17 cellular contexts compared by ENCODE assay signal in the genomic region with DNA sequence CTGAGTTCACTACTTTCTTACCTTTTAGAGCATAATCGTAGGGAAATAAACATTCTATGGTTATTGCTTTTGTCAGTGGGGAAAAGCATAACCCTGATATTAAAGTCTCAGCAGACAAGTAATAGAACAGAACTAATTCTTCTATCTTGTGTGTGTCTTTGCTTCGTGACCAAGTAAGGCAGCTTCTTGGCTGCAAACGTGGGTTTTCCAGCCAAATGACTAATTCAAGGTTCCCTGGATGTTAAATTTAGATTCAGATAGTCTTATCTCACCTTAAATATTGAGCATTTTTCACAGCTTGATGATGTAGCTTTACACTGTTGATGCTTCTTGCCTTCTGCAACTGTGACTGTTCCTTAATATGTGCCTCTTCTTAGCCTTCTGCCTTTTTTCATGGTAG.
DNase-seq lines count a peak whose midpoint lies in the region; ATAC-seq, FAIRE-seq and TF ChIP-seq lines count a peak whose summit lies in the region.
"Had no signal": no experiment of that assay in that cellular context is flagged by ENCODE, and none has a peak within 500 bp of the region (broad histone marks: within the 10 kb centered on the region; RNA-seq: fewer than 3 reads in every experiment).

No MANE protein-coding gene starts in this region.

- no peak for TF ChIP-seq POLR2A in testis (IDR thresholded peaks at IDR 0.05)

- no peak for FAIRE-seq in bronchial epithelial cell (lab: Jason Lieb, UNC)
- FAIRE-seq: urothelium cell line had no signal

- H3K27me3 Mint-ChIP-seq in immature natural killer cell (ENCODE audit: low read depth in 3 of 3) = peaks cover 0 to 2% (median 0%) of the 10 kb centered on the region in 3 donors
- no peaks in the 10 kb centered on the region for H3K27me3 Mint-ChIP-seq in activated CD8-positive, alpha-beta T cell treated with anti-CD3 and anti-CD28 coated beads, Interleukin-2, amount 10 ng/mL, durations not matched to agents 7 days and 5 days (ENCODE audit: low read depth)
- H3K27me3 Mint-ChIP-seq: CD4-positive, CD25-positive, alpha-beta regulatory T cell had no signal

- no TSS peak for BruUV-seq in A673 (replicated peaks; lab: Mats Ljungman, UMichigan)

- H3K9me3 Mint-ChIP-seq in immature natural killer cell = no peaks in the 10 kb centered on the region
- no peaks in the 10 kb centered on the region for H3K9me3 Mint-ChIP-seq in activated CD8-positive, alpha-beta T cell treated with anti-CD3 and anti-CD28 coated beads, Interleukin-2, amount 10 ng/mL, durations not matched to agents 7 days and 5 days (ENCODE audit: insufficient read depth)
- H3K9me3 Mint-ChIP-seq: activated naive CD4-positive, alpha-beta T cell treated with anti-CD3 and anti-CD28 coated beads, Interleukin-2, amount 50 U/mL, for 72 hours; CD4-positive, CD25-positive, alpha-beta regulatory T cell; T-helper 1 cell treated with Interleukin-12 subunit alpha and Interleukin-12 subunit beta and Interleukin-4 antibody, amounts not matched to agents 30 μg/mL and 1 μg/mL, for 36 hours had no signal

- H3K36me3 Mint-ChIP-seq in immature natural killer cell = peaks cover 11 to 17% (median 16%) of the 10 kb centered on the region in 3 donors
- H3K36me3 Mint-ChIP-seq in activated CD8-positive, alpha-beta T cell treated with anti-CD3 and anti-CD28 coated beads, Interleukin-2, amount 10 ng/mL, durations not matched to agents 7 days and 5 days (ENCODE audit: low read depth) = peaks cover 5% of the 10 kb centered on the region
- H3K36me3 Mint-ChIP-seq: activated naive CD4-positive, alpha-beta T cell treated with anti-CD3 and anti-CD28 coated beads, Interleukin-2, amount 50 U/mL, for 72 hours had no signal

- H3K4me3 ChIP-seq in bronchial epithelial cell (ENCODE audit: low read depth, low read length) = no peak overlapping the region
- H3K4me3 ChIP-seq in testis = no peak overlapping the region
- no peak overlapping the region for H3K4me3 ChIP-seq in A673 (ENCODE audit: low read depth, low read length, poor library complexity, severe bottlenecking)
- H3K4me3 ChIP-seq: dorsolateral prefrontal cortex had no signal

- peaks cover 33 to 49% of the 10 kb centered on the region in 2 donors for H3K4me1 Mint-ChIP-seq in immature natural killer cell
- peaks cover 8% of the 10 kb centered on the region for H3K4me1 Mint-ChIP-seq in activated CD8-positive, alpha-beta T cell treated with anti-CD3 and anti-CD28 coated beads, Interleukin-2, amount 10 ng/mL, durations not matched to agents 7 days and 5 days (ENCODE audit: low read depth)

- H3K27me3 ChIP-seq in bronchial epithelial cell (ENCODE audit: control insufficient read depth, insufficient read depth, low read length) = no peaks in the 10 kb centered on the region
- no peaks in the 10 kb centered on the region for H3K27me3 ChIP-seq in testis
- no peaks in the 10 kb centered on the region for H3K27me3 ChIP-seq in A673 (replicated peaks; ENCODE audit: insufficient read depth, low read depth, low read length, poor library complexity)
- H3K27me3 ChIP-seq: dorsolateral prefrontal cortex had no signal

- TF ChIP-seq CTCF in bronchial epithelial cell (IDR thresholded peaks at IDR 0.05; ENCODE audit: insufficient read depth, low read length, severe bottlenecking) = no peak
- TF ChIP-seq CTCF in testis (IDR thresholded peaks at IDR 0.05) = no peak
- TF ChIP-seq CTCF in A673 (conservative IDR thresholded peaks at IDR 0.05; ENCODE audit: low read depth, low read length) = no peak

- peak overlapping the region in 5 of 6 donors; percentile 13 to 74 (median 35) for H3K27ac Mint-ChIP-seq in immature natural killer cell
- no peak overlapping the region for H3K27ac Mint-ChIP-seq in activated CD8-positive, alpha-beta T cell treated with anti-CD3 and anti-CD28 coated beads, Interleukin-2, amount 10 ng/mL, durations not matched to agents 7 days and 5 days
- H3K27ac Mint-ChIP-seq: activated naive CD4-positive, alpha-beta T cell treated with anti-CD3 and anti-CD28 coated beads, Interleukin-2, amount 50 U/mL, for 72 hours; T-helper 1 cell treated with Interleukin-12 subunit alpha and Interleukin-12 subunit beta and Interleukin-4 antibody, amounts not matched to agents 30 μg/mL and 1 μg/mL, for 36 hours had no signal

- WGBS in testis, 2 donors = 39 to 40% methylated on average over 3 of the region's 3 CpGs

- DNase-seq in M059J (ENCODE audit: low read depth) = peak; percentile 30
- peak; percentile 16 for DNase-seq in bronchial epithelial cell (ENCODE audit: low read depth)
- no peak for DNase-seq in immature natural killer cell
- peak; percentile 68 for DNase-seq in testis
- no peak for DNase-seq in A673 (ENCODE audit: low spot score)
- DNase-seq in activated CD8-positive, alpha-beta T cell treated with anti-CD3 and anti-CD28 coated beads, Interleukin-2, amount 10 ng/mL, durations not matched to agents 7 days and 5 days = no peak
- DNase-seq: midbrain; NCI-H1436; NCI-H510A treated with DMSO at 0.1 percent for 48 hours; posterior cingulate gyrus; stimulated activated CD4-positive, alpha-beta T cell treated with anti-CD3 and anti-CD28 coated beads, Interleukin-2, amount 100 ng/mL, for 24 hours had no signal

- peaks cover 25% of the 10 kb centered on the region for H3K4me1 ChIP-seq in testis
- H3K4me1 ChIP-seq in A673 (ENCODE audit: insufficient read depth, low read length, poor library complexity, severe bottlenecking) = peaks cover 4% of the 10 kb centered on the region

- H3K27ac ChIP-seq in testis (peak overlapping the region; percentile 13 to 60), A673 (ENCODE audit: low read depth, low read length, poor library complexity, severe bottlenecking) (no peak overlapping the region)

- H3K9me3 ChIP-seq in testis (no peaks in the 10 kb centered on the region), A673 (ENCODE audit: low read depth, low read length, poor library complexity, severe bottlenecking) (no peaks in the 10 kb centered on the region)

- CTCF ChIA-PET in A673 (lab: Charles Lee) = no interaction called here
- CTCF ChIA-PET in activated CD8-positive, alpha-beta T cell treated with anti-CD3 and anti-CD28 coated beads, Interleukin-2, amount 10 ng/mL, durations not matched to agents 7 days and 5 days (lab: Charles Lee) = no interaction called here

- intact Hi-C loops in testis (cut with DNase I; ENCODE audit: low total_unique reads) (no loop called here), A673 (cut with micrococcal nuclease; ENCODE audit: unreplicated experiment) (no loop called here)

- H3K4me3 Mint-ChIP-seq in immature natural killer cell = peak overlapping the region in 3 of 5 donors; percentile 28 to 50 (median 46)
- no peak overlapping the region for H3K4me3 Mint-ChIP-seq in activated CD8-positive, alpha-beta T cell treated with anti-CD3 and anti-CD28 coated beads, Interleukin-2, amount 10 ng/mL, durations not matched to agents 7 days and 5 days
- H3K4me3 Mint-ChIP-seq: CD4-positive, CD25-positive, alpha-beta regulatory T cell; T-helper 1 cell treated with Interleukin-12 subunit alpha and Interleukin-12 subunit beta and Interleukin-4 antibody, amounts not matched to agents 30 μg/mL and 1 μg/mL, for 36 hours had no signal

- POLR2A ChIA-PET in A673 (lab: Charles Lee; ENCODE audit: low non-redundant PET) = no interaction called here
- POLR2A ChIA-PET in activated CD8-positive, alpha-beta T cell treated with anti-CD3 and anti-CD28 coated beads, Interleukin-2, amount 10 ng/mL, durations not matched to agents 7 days and 5 days (lab: Charles Lee) = no interaction called here

- ATAC-seq in HG03139 (IDR thresholded peaks at IDR 0.05; ENCODE audit: unreplicated experiment) = no peak
- ATAC-seq in activated CD8-positive, alpha-beta T cell treated with anti-CD3 and anti-CD28 coated beads, Interleukin-2, amount 10 ng/mL, durations not matched to agents 7 days and 5 days = no peak
- ATAC-seq: activated naive CD4-positive, alpha-beta T cell treated with anti-CD3 and anti-CD28 coated beads, Interleukin-2, amount 50 U/mL, for 72 hours had no signal

- no peaks in the 10 kb centered on the region for H3K36me3 ChIP-seq in bronchial epithelial cell (ENCODE audit: control insufficient read depth, insufficient read depth, low read length)
- H3K36me3 ChIP-seq in testis (ENCODE audit: low read depth, missing control alignments) = no peaks in the 10 kb centered on the region
- no peaks in the 10 kb centered on the region for H3K36me3 ChIP-seq in A673 (ENCODE audit: insufficient read depth, low read length, poor library complexity, severe bottlenecking)

Comparison
In these comparisons a context has a peak if more than half of its experiments do, and no peak if none do; other contexts are left out.
1. DNase-seq: peak in M059J (single experiment), bronchial epithelial cell (single experiment) and testis (single experiment); none in immature natural killer cell (0 of 3), A673 (single experiment) and activated CD8-positive, alpha-beta T cell treated with anti-CD3 and anti-CD28 coated beads, Interleukin-2, amount 10 ng/mL, durations not matched to agents 7 days and 5 days (single experiment).